ENCODE assay signal across 23 cellular contexts in genomic region chr1:36759355-36759754, GRCh38.
DNase-seq lines count a peak whose midpoint lies in the region; ATAC-seq, FAIRE-seq and TF ChIP-seq lines count a peak whose summit lies in the region.
"Had no signal": no experiment of that assay in that cellular context is flagged by ENCODE, and none has a peak within 500 bp of the region (broad histone marks: within the 10 kb centered on the region; RNA-seq: fewer than 3 reads in every experiment).

No MANE protein-coding gene starts in this region.

- H3K9me3 Mint-ChIP-seq in endodermal cell = peaks cover 13% of the 10 kb centered on the region
- H3K9me3 Mint-ChIP-seq: CD4-positive, CD25-positive, alpha-beta regulatory T cell; CD8-positive, alpha-beta T cell had no signal

- no peak overlapping the region for H3K9ac ChIP-seq in endodermal cell (ENCODE audit: extremely low read depth, low read length, poor library complexity, severe bottlenecking)
- H3K9ac ChIP-seq: BLaER1 had no signal

- no peak overlapping the region for H3K27ac Mint-ChIP-seq in endodermal cell
- H3K27ac Mint-ChIP-seq: B cell; CD4-positive, CD25-positive, alpha-beta regulatory T cell; CD8-positive, alpha-beta T cell had no signal

- peaks cover 13% of the 10 kb centered on the region for H3K36me3 Mint-ChIP-seq in endodermal cell (ENCODE audit: low read depth)
- H3K36me3 Mint-ChIP-seq: CD4-positive, CD25-positive, alpha-beta regulatory T cell; CD8-positive, alpha-beta T cell had no signal

- H3K9me3 ChIP-seq in right cardiac atrium (ENCODE audit: control insufficient read depth, low read length) (no peaks in the 10 kb centered on the region), WERI-Rb-1 (ENCODE audit: severe bottlenecking) (peaks cover 7% of the 10 kb centered on the region), endodermal cell (ENCODE audit: control insufficient read depth, low read length) (peaks cover 11% of the 10 kb centered on the region), MG63 (no peaks in the 10 kb centered on the region)
- H3K9me3 ChIP-seq: HAP-1 had no signal

- H3K36me3 ChIP-seq in WERI-Rb-1 = no peaks in the 10 kb centered on the region
- no peaks in the 10 kb centered on the region for H3K36me3 ChIP-seq in endodermal cell (ENCODE audit: control insufficient read depth, insufficient read depth, low read length)
- no peaks in the 10 kb centered on the region for H3K36me3 ChIP-seq in MG63
- H3K36me3 ChIP-seq: BLaER1, HAP-1 had no signal

- intact Hi-C loops in cardiac septum (cut with DNase I) (no loop called here), right cardiac atrium (cut with DNase I) (no loop called here)

- TF ChIP-seq CTCF in WERI-Rb-1 (IDR thresholded peaks at IDR 0.05; ENCODE audit: low read depth, low read length) (no peak), endodermal cell (conservative IDR thresholded peaks at IDR 0.05) (no peak)

- H3K4me1 Mint-ChIP-seq in endodermal cell = peaks cover 28% of the 10 kb centered on the region
- H3K4me1 Mint-ChIP-seq: B cell; CD4-positive, CD25-positive, alpha-beta regulatory T cell had no signal

- no peaks in the 10 kb centered on the region for H3K27me3 ChIP-seq in right cardiac atrium (ENCODE audit: control insufficient read depth, insufficient read depth)
- H3K27me3 ChIP-seq in WERI-Rb-1 (ENCODE audit: insufficient read depth, low read depth, severe bottlenecking) = no peaks in the 10 kb centered on the region
- H3K27me3 ChIP-seq in endodermal cell (ENCODE audit: control insufficient read depth, insufficient read depth, low read length, poor library complexity, severe bottlenecking) = no peaks in the 10 kb centered on the region
- no peaks in the 10 kb centered on the region for H3K27me3 ChIP-seq in MG63
- H3K27me3 ChIP-seq: BLaER1 had no signal

- DNase-seq in cardiac septum (ENCODE audit: low spot score) = peak; percentile 14
- DNase-seq in right cardiac atrium = no peak
- DNase-seq in WERI-Rb-1 = peak; percentile 1
- peak; percentile 7 for DNase-seq in endodermal cell
- DNase-seq in MG63 = no peak
- no peak for DNase-seq in NCI-H2196 (lab: John Stamatoyannopoulos, UW; ENCODE audit: unreplicated experiment)
- no peak for DNase-seq in urothelium cell line (ENCODE audit: low spot score)
- DNase-seq: CD4-positive, CD25-positive, alpha-beta regulatory T cell; CD8-positive, alpha-beta T cell; DMS 273 treated with DMSO at 0.1 percent for 48 hours; DMS79; EL; GDM1; GOT3 had no signal

- H3K27ac ChIP-seq in right cardiac atrium (ENCODE audit: low read length) = no peak overlapping the region
- no peak overlapping the region for H3K27ac ChIP-seq in WERI-Rb-1
- H3K27ac ChIP-seq in endodermal cell (ENCODE audit: low read depth, low read length) = no peak overlapping the region
- H3K27ac ChIP-seq: 22Rv1, BLaER1, C4-2B had no signal

- ATAC-seq in right cardiac atrium = no peak
- ATAC-seq: CD8-positive, alpha-beta T cell; GM12878 had no signal

- H3K4me3 ChIP-seq in right cardiac atrium (ENCODE audit: low read length) = no peak overlapping the region
- no peak overlapping the region for H3K4me3 ChIP-seq in WERI-Rb-1 (ENCODE audit: low read depth, low read length)
- H3K4me3 ChIP-seq in endodermal cell (ENCODE audit: low read length) = no peak overlapping the region
- no peak overlapping the region for H3K4me3 ChIP-seq in MG63
- H3K4me3 ChIP-seq: BLaER1, GM12878, HAP-1 had no signal

- no peaks in the 10 kb centered on the region for H3K27me3 Mint-ChIP-seq in endodermal cell (ENCODE audit: insufficient read depth)
- H3K27me3 Mint-ChIP-seq: CD4-positive, CD25-positive, alpha-beta regulatory T cell had no signal

- no peak overlapping the region for H3K4me3 Mint-ChIP-seq in endodermal cell
- H3K4me3 Mint-ChIP-seq: B cell; CD4-positive, CD25-positive, alpha-beta regulatory T cell; CD8-positive, alpha-beta T cell had no signal

- FAIRE-seq in urothelium cell line (lab: Jason Lieb, UNC) = no peak
- FAIRE-seq: A204.1, D721Med, GM12878, H54 had no signal

- 94% methylated on average over 5 of the region's 5 CpGs for WGBS in right cardiac atrium
- 93 to 97% methylated on average over 2 to 3 of the region's 5 CpGs for WGBS in endodermal cell (ENCODE audit: insufficient coverage in 1 of 2, insufficient read length in 1 of 2), 2 experiments

- H3K4me1 ChIP-seq in right cardiac atrium (ENCODE audit: control insufficient read depth, insufficient read depth, low read length) = no peaks in the 10 kb centered on the region
- peaks cover 4% of the 10 kb centered on the region for H3K4me1 ChIP-seq in endodermal cell (ENCODE audit: control insufficient read depth, insufficient read depth, low read length)
- H3K4me1 ChIP-seq: HAP-1 had no signal

Comparison
In these comparisons a context has a peak if more than half of its experiments do, and no peak if none do; other contexts are left out.
1. DNase-seq: peak in cardiac septum (single experiment), WERI-Rb-1 (single experiment) and endodermal cell (single experiment); none in right cardiac atrium (0 of 3), MG63 (single experiment), NCI-H2196 (single experiment) and urothelium cell line (single experiment).